14 cellular contexts compared by ENCODE assay signal in the genomic region with DNA sequence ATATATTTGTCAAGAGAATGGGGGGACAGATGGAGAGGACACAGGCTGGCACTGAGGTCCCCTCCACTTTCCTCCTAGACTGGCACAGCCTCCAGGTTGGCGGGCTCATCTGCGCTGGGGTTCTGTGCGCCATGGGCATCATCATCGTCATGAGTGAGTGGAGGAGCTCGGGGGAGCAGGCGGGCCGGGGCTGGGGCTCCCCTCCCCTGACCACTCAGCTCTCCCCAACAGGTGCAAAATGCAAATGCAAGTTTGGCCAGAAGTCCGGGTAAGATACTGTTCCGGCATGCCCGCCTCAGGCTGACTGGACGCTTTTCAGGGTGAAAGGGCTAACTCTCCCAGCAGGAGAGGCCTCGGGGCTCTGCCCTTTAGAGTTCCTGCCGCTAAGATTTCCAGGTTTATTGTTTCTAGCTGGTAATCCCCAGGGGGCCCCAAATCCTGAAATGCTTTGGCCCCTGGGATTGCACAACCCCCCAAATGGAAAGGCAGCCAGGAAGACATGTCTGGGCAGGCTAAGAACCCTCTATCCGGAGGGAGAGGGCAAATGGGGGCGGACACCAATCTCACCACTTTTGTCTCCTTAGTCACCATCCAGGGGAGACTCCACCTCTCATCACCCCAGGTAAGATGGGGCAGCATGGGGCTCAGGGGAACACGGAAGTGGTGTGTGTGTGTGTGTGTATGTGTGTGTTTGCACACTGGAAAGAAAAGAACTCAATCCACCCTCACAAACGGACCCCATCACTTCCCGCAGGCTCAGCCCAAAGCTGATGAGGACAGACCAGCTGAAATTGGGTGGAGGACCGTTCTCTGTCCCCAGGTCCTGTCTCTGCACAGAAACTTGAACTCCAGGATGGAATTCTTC. TPM values are rescaled to one million over a fixed set of nuclear protein-coding genes. Genes with fewer than 3 reads are reported as not detected.
DNase-seq lines count a peak whose midpoint lies in the region; ATAC-seq and TF ChIP-seq lines count a peak whose summit lies in the region.
"Had no signal": no experiment of that assay in that cellular context is flagged by ENCODE, and none has a peak within 500 bp of the region (broad histone marks: within the 10 kb centered on the region; RNA-seq: fewer than 3 reads in every experiment).

No MANE protein-coding gene starts in this region.

- no peaks in the 10 kb centered on the region for H3K27me3 ChIP-seq in H9 (ENCODE audit: insufficient read depth, low read length)
- no peaks in the 10 kb centered on the region for H3K27me3 ChIP-seq in adipocyte (replicated peaks; ENCODE audit: control insufficient read depth, insufficient read depth, low read length)
- H3K27me3 ChIP-seq in foreskin keratinocyte: no peaks in the 10 kb centered on the region
- H3K27me3 ChIP-seq in stomach: no peaks in the 10 kb centered on the region

- H3K14ac ChIP-seq in H9 (ENCODE audit: insufficient read depth, low read length): 0 out of 2 replicates have a peak overlapping the region, but pooled peaks have one; percentile 20

- no peak overlapping the region for H3T11ph ChIP-seq in H9 (ENCODE audit: low read length)

- H3K56ac ChIP-seq in H9 (ENCODE audit: insufficient read length, low read depth, low read length): no peak overlapping the region

- H3K36me3 ChIP-seq in adipocyte (ENCODE audit: control insufficient read depth, insufficient read depth, low read length, severe bottlenecking) (no peaks in the 10 kb centered on the region), stomach (peaks cover 0 to 17% (median 5%) of the 10 kb centered on the region in 4 donors)

- intact Hi-C loops in stomach (cut with DNase I; ENCODE audit: low total_unique reads): no loop called here

- no peaks in the 10 kb centered on the region for H3K36me3 Mint-ChIP-seq in H9 (ENCODE audit: insufficient read depth in 1 of 3, low read depth in 3 of 3)
- H3K36me3 Mint-ChIP-seq in effector memory CD8-positive, alpha-beta T cell (ENCODE audit: insufficient read depth): peaks cover 12% of the 10 kb centered on the region
- H3K36me3 Mint-ChIP-seq: activated naive CD4-positive, alpha-beta T cell treated with anti-CD3 and anti-CD28 coated beads, Interleukin-2, amount 10 ng/mL, durations not matched to agents 7 days and 5 days had no signal

- no peak overlapping the region for H4K8ac ChIP-seq in H9 (replicated peaks; ENCODE audit: insufficient read length, low read depth, low read length)

- no peak for TF ChIP-seq EP300 in stomach (IDR thresholded peaks at IDR 0.05)

- H3K27me3 Mint-ChIP-seq in H9 (ENCODE audit: low read depth): peaks cover 3% of the 10 kb centered on the region
- H3K27me3 Mint-ChIP-seq in stimulated activated naive CD8-positive, alpha-beta T cell treated with anti-CD3 and anti-CD28 coated beads, Interleukin-15, amount 100 ng/mL, for 72 hours: no peaks in the 10 kb centered on the region
- H3K27me3 Mint-ChIP-seq in effector memory CD8-positive, alpha-beta T cell: peaks cover 0 to 13% of the 10 kb centered on the region in 2 donors
- H3K27me3 Mint-ChIP-seq: T-helper 17 cell had no signal

- H4K91ac ChIP-seq in H9 (ENCODE audit: insufficient read length, low read depth, low read length): no peak overlapping the region

- H2BK12ac ChIP-seq in H9 (ENCODE audit: insufficient read length, low read depth, low read length): no peak overlapping the region

- H3K9me3 ChIP-seq in H9 (ENCODE audit: control insufficient read depth, low read depth, low read length) (no peaks in the 10 kb centered on the region), adipocyte (ENCODE audit: control insufficient read depth, low read length) (no peaks in the 10 kb centered on the region), stomach (no peaks in the 10 kb centered on the region)

- DNase-seq in H9 (no peak), adipocyte (ENCODE audit: low read depth) (no peak), foreskin keratinocyte (peak; percentile 79 to 91), stomach (no peak), DMS53 (lab: John Stamatoyannopoulos, UW) (no peak)
- DNase-seq in stimulated activated naive CD8-positive, alpha-beta T cell treated with anti-CD3 and anti-CD28 coated beads, Interleukin-15, amount 100 ng/mL, for 72 hours: no peak
- no peak for DNase-seq in effector memory CD8-positive, alpha-beta T cell
- DNase-seq: activated CD8-positive, alpha-beta T cell treated with anti-CD3 and anti-CD28 coated beads, Interleukin-2, amount 10 ng/mL, durations not matched to agents 7 days and 5 days; activated naive CD4-positive, alpha-beta T cell treated with anti-CD3 and anti-CD28 coated beads, Interleukin-2, amount 10 ng/mL, durations not matched to agents 7 days and 5 days; kidney glomerular epithelial cell; stimulated activated CD4-positive, alpha-beta T cell treated with anti-CD3 and anti-CD28 coated beads, Interleukin-15, amount 100 ng/mL, for 24 hours; T-helper 17 cell had no signal

- H3K4me1 Mint-ChIP-seq in H9: peaks cover 31 to 39% of the 10 kb centered on the region in 2 experiments
- H3K4me1 Mint-ChIP-seq in stimulated activated naive CD8-positive, alpha-beta T cell treated with anti-CD3 and anti-CD28 coated beads, Interleukin-15, amount 100 ng/mL, for 72 hours: peaks cover 18% of the 10 kb centered on the region
- peaks cover 10% of the 10 kb centered on the region in 2 donors for H3K4me1 Mint-ChIP-seq in effector memory CD8-positive, alpha-beta T cell (ENCODE audit: low read depth in 2 of 2)

- no peak overlapping the region for H2BK120ac ChIP-seq in H9 (ENCODE audit: low read depth, low read length, poor library complexity, severe bottlenecking)

- H4K20me1 ChIP-seq in H9 (ENCODE audit: control insufficient read depth, insufficient read depth, insufficient read length): no peaks in the 10 kb centered on the region

- no peaks in the 10 kb centered on the region for H3K79me1 ChIP-seq in H9 (ENCODE audit: insufficient read depth, low read depth, low read length, poor library complexity, severe bottlenecking)

- no peak overlapping the region for H2BK5ac ChIP-seq in H9 (ENCODE audit: insufficient read length, low read length)

- H3K4me3 ChIP-seq in adipocyte (ENCODE audit: low read length) (peak overlapping the region; percentile 91), stomach (no peak overlapping the region)

- H3K4me2 ChIP-seq in H9 (ENCODE audit: insufficient read depth, insufficient read length, low read length): no peak overlapping the region

- no peaks in the 10 kb centered on the region for H3K9me3 Mint-ChIP-seq in H9
- H3K9me3 Mint-ChIP-seq in stimulated activated naive CD8-positive, alpha-beta T cell treated with anti-CD3 and anti-CD28 coated beads, Interleukin-15, amount 100 ng/mL, for 72 hours: no peaks in the 10 kb centered on the region
- no peaks in the 10 kb centered on the region for H3K9me3 Mint-ChIP-seq in effector memory CD8-positive, alpha-beta T cell
- H3K9me3 Mint-ChIP-seq: activated naive CD4-positive, alpha-beta T cell treated with anti-CD3 and anti-CD28 coated beads, Interleukin-2, amount 10 ng/mL, durations not matched to agents 7 days and 5 days had no signal

- H3K4ac ChIP-seq in H9 (ENCODE audit: low read depth, low read length): no peak overlapping the region

- no peak overlapping the region for H2AFZ ChIP-seq in H9 (ENCODE audit: low read length)

- no peak overlapping the region for H3K23ac ChIP-seq in H9 (ENCODE audit: insufficient read length, low read depth, low read length)

- TF ChIP-seq POLR2A in stomach (IDR thresholded peaks at IDR 0.05): no peak

- H2AK5ac ChIP-seq in H9 (ENCODE audit: insufficient read length, low read length): no peak overlapping the region

- H3K27ac ChIP-seq in H9 (ENCODE audit: insufficient read length, low read depth, low read length) (no peak overlapping the region), foreskin keratinocyte (peak overlapping the region; percentile 71), stomach (peak overlapping the region; percentile 47 to 92 (median 88))

- no peak overlapping the region for H2BK20ac ChIP-seq in H9 (ENCODE audit: low read depth, low read length, poor library complexity, severe bottlenecking)

- H3K27ac Mint-ChIP-seq in H9: peak overlapping the region in 2 of 3 experiments; percentile 27 to 89; a peak in 3 of 7 replicates
- no peak overlapping the region for H3K27ac Mint-ChIP-seq in stimulated activated naive CD8-positive, alpha-beta T cell treated with anti-CD3 and anti-CD28 coated beads, Interleukin-15, amount 100 ng/mL, for 72 hours
- H3K27ac Mint-ChIP-seq in effector memory CD8-positive, alpha-beta T cell: no peak overlapping the region
- H3K27ac Mint-ChIP-seq: activated CD8-positive, alpha-beta T cell treated with anti-CD3 and anti-CD28 coated beads, Interleukin-2, amount 10 ng/mL, durations not matched to agents 7 days and 5 days; activated naive CD4-positive, alpha-beta T cell treated with anti-CD3 and anti-CD28 coated beads, Interleukin-2, amount 10 ng/mL, durations not matched to agents 7 days and 5 days had no signal

- H3K4me1 ChIP-seq in H9 (ENCODE audit: insufficient read depth, low read length) (no peaks in the 10 kb centered on the region; the same call in 1 of the 2 replicates), adipocyte (ENCODE audit: control insufficient read depth, insufficient read depth, low read length) (peaks cover 81% of the 10 kb centered on the region), foreskin keratinocyte (peaks cover 38% of the 10 kb centered on the region), stomach (peaks cover 44 to 79% (median 65%) of the 10 kb centered on the region in 4 donors)

- H3K9ac ChIP-seq in H9 (ENCODE audit: extremely low read depth, insufficient read length, low read length) (no peak overlapping the region), adipocyte (ENCODE audit: low read length) (peak overlapping the region; percentile 98)

- H4K5ac ChIP-seq in H9 (ENCODE audit: insufficient read length, low read depth, low read length): no peak overlapping the region

- H2BK15ac ChIP-seq in H9 (ENCODE audit: low read depth, low read length): no peak overlapping the region

- H3K23me2 ChIP-seq in H9 (ENCODE audit: insufficient read length, low read depth, low read length, poor library complexity, severe bottlenecking): no peaks in the 10 kb centered on the region

- H3K4me3 Mint-ChIP-seq in H9: no peak overlapping the region
- H3K4me3 Mint-ChIP-seq in stimulated activated naive CD8-positive, alpha-beta T cell treated with anti-CD3 and anti-CD28 coated beads, Interleukin-15, amount 100 ng/mL, for 72 hours: no peak overlapping the region
- H3K4me3 Mint-ChIP-seq in effector memory CD8-positive, alpha-beta T cell: no peak overlapping the region

- ATAC-seq in foreskin keratinocyte (peak; percentile 70), GM19455 (IDR thresholded peaks at IDR 0.05; ENCODE audit: unreplicated experiment) (no peak)
- ATAC-seq in stimulated activated naive CD8-positive, alpha-beta T cell treated with anti-CD3 and anti-CD28 coated beads, Interleukin-15, amount 100 ng/mL, for 72 hours: no peak
- no peak for ATAC-seq in effector memory CD8-positive, alpha-beta T cell (replicated peaks)
- ATAC-seq: activated CD8-positive, alpha-beta T cell treated with anti-CD3 and anti-CD28 coated beads, Interleukin-2, amount 10 ng/mL, durations not matched to agents 7 days and 5 days; T-helper 17 cell had no signal

- WGBS in H9 (ENCODE audit: extremely low coverage, insufficient read length, low lambda C conversion rate): no CpG with 5 or more reads among the region's 19 CpGs
- 49 to 75% (median 56%) methylated on average over 19 of the region's 19 CpGs for WGBS in stomach, 5 donors

- no peaks in the 10 kb centered on the region for H3K79me2 ChIP-seq in H9 (ENCODE audit: insufficient read depth, low read length)

- TF ChIP-seq CTCF in H9 (conservative IDR thresholded peaks at IDR 0.05): no peak
- peak; percentile 2 for TF ChIP-seq CTCF in foreskin keratinocyte (conservative IDR thresholded peaks at IDR 0.05)
- TF ChIP-seq CTCF in stomach (IDR thresholded peaks at IDR 0.05): no peak

- H3K18ac ChIP-seq in H9 (ENCODE audit: insufficient read length, low read depth, low read length): no peak overlapping the region

RNA-seq across cellular contexts. Expression of gene FXYD3, which starts 7.3 kb away (rescaled TPM):
- total RNA-seq in H9 (2021): 1.5 TPM in 2 replicates
- total RNA-seq in foreskin keratinocyte: 243 and 312 TPM in 2 replicates
- 420 and 522 TPM in 2 replicates for polyA plus RNA-seq in foreskin keratinocyte
- 100 to 1,000 TPM in 4 of 5 donors, 10 to 100 TPM in 1; 84.8 to 704 (median 191) TPM for total RNA-seq in stomach
- 100 to 1,000 TPM; 442 to 800 (median 537) TPM for polyA plus RNA-seq in stomach
- total RNA-seq: activated CD8-positive, alpha-beta T cell treated with anti-CD3 and anti-CD28 coated beads, Interleukin-2, amount 10 ng/mL, durations not matched to agents 7 days and 5 days; T-helper 17 cell had no signal
- polyA plus RNA-seq: neural cell had no signal

RNA-seq across cellular contexts. Expression of gene LGI4, which starts 11.9 kb away (rescaled TPM):
- 2.6 and 3.2 TPM in 2 replicates for total RNA-seq in H9 (2021)
- not detected in 2 replicates for total RNA-seq in foreskin keratinocyte
- 0.06 TPM in 1 of 2 replicates, not detected in the other for polyA plus RNA-seq in foreskin keratinocyte
- total RNA-seq in stomach: 10 to 100 TPM in 3 of 5 donors, 1 to 10 TPM in 2; 3.1 to 40.0 (median 16.3) TPM
- 10 to 100 TPM in 2 of 3 donors, 1 to 10 TPM in 1; 4.4 to 18.6 (median 10.4) TPM for polyA plus RNA-seq in stomach

RNA-seq across cellular contexts. Expression of gene FXYD1, which starts 15.7 kb away (rescaled TPM):
- total RNA-seq in H9 (2021): 6.8 and 7.7 TPM in 2 replicates
- total RNA-seq in foreskin keratinocyte: 0.35 and 0.41 TPM in 2 replicates
- polyA plus RNA-seq in foreskin keratinocyte: 0.67 and 0.81 TPM in 2 replicates
- 100 to 1,000 TPM in 1 of 5 donors, 10 to 100 TPM in 2, 1 to 10 TPM in 1, not detected in 1; 7.5 to 193 (median 14.8) TPM for total RNA-seq in stomach
- polyA plus RNA-seq in stomach: 10 to 100 TPM; 24.0 to 67.4 (median 60.3) TPM
- polyA plus RNA-seq: neural cell had no signal

RNA-seq across cellular contexts. Expression of gene FXYD7, which starts 20.1 kb away (rescaled TPM):
- total RNA-seq in H9 (2021): 8.2 and 9.0 TPM in 2 replicates
- total RNA-seq in foreskin keratinocyte: 0.18 TPM in 1 of 2 replicates, not detected in the other
- polyA plus RNA-seq in foreskin keratinocyte: 0.16 and 0.25 TPM in 2 replicates
- total RNA-seq in stomach: 1 to 10 TPM in 1 of 5 donors, not detected in 4; 2.6 TPM
- polyA plus RNA-seq in stomach: under 1 TPM in 1 of 3 donors, not detected in 2; 0.55 TPM

RNA-seq across cellular contexts. Expression of gene FXYD5, which starts 31.6 kb away (rescaled TPM):
- total RNA-seq in H9 (2021) (83.7 and 100 TPM in 2 replicates), foreskin keratinocyte (268 and 277 TPM in 2 replicates), stomach (100 to 1,000 TPM in 1 of 5 donors, 10 to 100 TPM in 4; 10.3 to 118 (median 19.2) TPM)
- polyA plus RNA-seq in foreskin keratinocyte (416 and 427 TPM in 2 replicates), stomach (10 to 100 TPM; 37.9 to 81.1 (median 55.0) TPM)
- polyA plus RNA-seq: neural cell had no signal

Comparison
In these comparisons a context has a peak if more than half of its experiments do, and no peak if none do; other contexts are left out.
1. DNase-seq: peak in foreskin keratinocyte (2 of 2); none in H9 (single experiment), adipocyte (single experiment), stomach (single experiment), stimulated activated naive CD8-positive, alpha-beta T cell treated with anti-CD3 and anti-CD28 coated beads, Interleukin-15, amount 100 ng/mL, for 72 hours (0 of 2), DMS53 (single experiment) and effector memory CD8-positive, alpha-beta T cell (0 of 3).
2. H3K27ac Mint-ChIP-seq: peak in H9 (2 of 3); none in stimulated activated naive CD8-positive, alpha-beta T cell treated with anti-CD3 and anti-CD28 coated beads, Interleukin-15, amount 100 ng/mL, for 72 hours (0 of 2) and effector memory CD8-positive, alpha-beta T cell (0 of 2).
3. RNA of gene FXYD3, which starts 7.3 kb away (total RNA-seq): 243 to 312 TPM in foreskin keratinocyte and 84.8 to 704 TPM in stomach; 1.5 TPM in H9; every median in the first group is over 10 times any median in the second.